ENCODE assay signal across 10 cellular contexts in genomic region chr2:238945433-238946150, GRCh38.
DNase-seq lines count a peak whose midpoint lies in the region; ATAC-seq and TF ChIP-seq lines count a peak whose summit lies in the region.
"Had no signal": no experiment of that assay in that cellular context is flagged by ENCODE, and none has a peak within 500 bp of the region (broad histone marks: within the 10 kb centered on the region; RNA-seq: fewer than 3 reads in every experiment).

No MANE protein-coding gene starts in this region.

- H3K9me3 Mint-ChIP-seq in endothelial cell (ENCODE audit: unreplicated experiment): no peaks in the 10 kb centered on the region
- H3K9me3 Mint-ChIP-seq: T-helper 1 cell treated with Interleukin-12 subunit alpha and Interleukin-12 subunit beta and Interleukin-4 antibody, amounts not matched to agents 30 μg/mL and 1 μg/mL, for 36 hours had no signal

- H3K4me1 ChIP-seq in mucosa of descending colon (ENCODE audit: low read depth): no peaks in the 10 kb centered on the region

- DNase-seq in NCI-H1105 (lab: John Stamatoyannopoulos, UW): peak; percentile 0
- no peak for DNase-seq in NCI-H1105 treated with DMSO at 0.1 percent for 48 hours (lab: John Stamatoyannopoulos, UW)
- peak; percentile 37 for DNase-seq in NCI-H460 (ENCODE audit: extremely low read depth, low read depth)
- peak; percentile 54 for DNase-seq in endothelial cell (ENCODE audit: low spot score)
- DNase-seq in mucosa of descending colon: peak in 2 of 3 donors; percentile 44 to 59
- DNase-seq in cortex of kidney (lab: John Stamatoyannopoulos, UW): no peak

- no peaks in the 10 kb centered on the region for H3K4me1 Mint-ChIP-seq in endothelial cell (ENCODE audit: unreplicated experiment)
- H3K4me1 Mint-ChIP-seq: B cell had no signal

- TF ChIP-seq CTCF in endothelial cell (IDR thresholded peaks at IDR 0.05; ENCODE audit: unreplicated experiment) (peak; percentile 23), mucosa of descending colon (IDR thresholded peaks at IDR 0.05) (peak; percentile 24)

- H3K27ac Mint-ChIP-seq in endothelial cell (ENCODE audit: unreplicated experiment): no peak overlapping the region
- H3K27ac Mint-ChIP-seq: B cell; T-helper 1 cell treated with Interleukin-12 subunit alpha and Interleukin-12 subunit beta and Interleukin-4 antibody, amounts not matched to agents 30 μg/mL and 1 μg/mL, for 36 hours had no signal

- H3K9me3 ChIP-seq in mucosa of descending colon: no peaks in the 10 kb centered on the region

- H3K4me3 Mint-ChIP-seq in endothelial cell (ENCODE audit: unreplicated experiment): no peak overlapping the region
- H3K4me3 Mint-ChIP-seq: B cell; T-helper 1 cell treated with Interleukin-12 subunit alpha and Interleukin-12 subunit beta and Interleukin-4 antibody, amounts not matched to agents 30 μg/mL and 1 μg/mL, for 36 hours had no signal

- peaks cover 5% of the 10 kb centered on the region for H3K27me3 Mint-ChIP-seq in endothelial cell (ENCODE audit: unreplicated experiment)

- ATAC-seq in mucosa of descending colon (peak; percentile 71), HG02588 (IDR thresholded peaks at IDR 0.05; ENCODE audit: unreplicated experiment) (no peak), GM21576 (IDR thresholded peaks at IDR 0.05; ENCODE audit: unreplicated experiment) (no peak)

- no peaks in the 10 kb centered on the region for H3K36me3 ChIP-seq in mucosa of descending colon (ENCODE audit: low read depth)

- H3K36me3 Mint-ChIP-seq in endothelial cell (ENCODE audit: low read depth, unreplicated experiment): no peaks in the 10 kb centered on the region

- intact Hi-C loops in mucosa of descending colon (cut with DNase I, micrococcal nuclease): no loop called here

- H3K4me3 ChIP-seq in mucosa of descending colon: no peak overlapping the region

Comparison
In these comparisons a context has a peak if more than half of its experiments do, and no peak if none do; other contexts are left out.
1. DNase-seq: peak in NCI-H1105 (single experiment), NCI-H460 (single experiment), endothelial cell (single experiment) and mucosa of descending colon (2 of 3); none in NCI-H1105 treated with DMSO at 0.1 percent for 48 hours (single experiment) and cortex of kidney (single experiment).